In the genomic region with DNA sequence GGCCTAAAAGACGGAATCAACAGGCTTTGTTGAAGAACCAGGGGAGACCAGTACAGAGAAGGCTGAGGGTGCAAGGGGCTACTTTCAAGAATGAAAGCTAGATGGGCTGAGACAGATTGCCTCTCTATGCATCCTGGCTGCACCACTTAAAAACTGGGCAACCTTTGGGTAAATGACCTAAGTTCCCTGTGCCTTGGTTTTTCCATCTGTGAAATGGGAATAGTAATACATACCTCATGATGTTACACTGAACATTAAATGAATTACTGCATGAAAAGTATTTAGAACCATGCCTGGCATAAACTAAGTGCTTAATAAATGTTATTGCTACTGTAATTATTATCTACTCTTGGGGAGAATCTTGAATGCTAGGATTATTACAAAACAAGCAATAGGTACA, we compare ENCODE assay signal across 27 cellular contexts.
"Had no signal": no experiment of that assay in that cellular context is flagged by ENCODE, and none has a peak within 500 bp of the region (broad histone marks: within the 10 kb centered on the region; RNA-seq: fewer than 3 reads in every experiment).

No MANE protein-coding gene starts in this region.

- H3K9me3 Mint-ChIP-seq: dendritic cell treated with granulocyte-macrophage colony-stimulating factor and Interleukin-4, amounts not matched to agents 40 ng/mL and 50 ng/mL, for 4 days; effector memory CD8-positive, alpha-beta T cell; endodermal cell; mesothelial cell of epicardium had no signal

- ATAC-seq: effector memory CD8-positive, alpha-beta T cell; esophagus mucosa; left cardiac atrium; left lung; lower lobe of right lung; mucosa of descending colon had no signal

- DNase-seq: colonic mucosa; cortex of kidney; effector CD8-positive, alpha-beta T cell; effector memory CD8-positive, alpha-beta T cell; endodermal cell; erythroblast; esophagus squamous epithelium; foreskin fibroblast; foreskin melanocyte; gastrocnemius medialis; glutamatergic neuron; head of caudate nucleus; heart right ventricle; hippocampal formation; left cardiac atrium; left lung; left ventricle myocardium superior; lower lobe of right lung; mesenchymal stem cell; mucosa of descending colon had no signal

- H3K27ac ChIP-seq: colonic mucosa, epithelial cell of prostate, esophagus squamous epithelium, left lung, lower lobe of right lung had no signal

- H3K27me3 ChIP-seq: colonic mucosa, esophagus squamous epithelium, gastrocnemius medialis, heart right ventricle, left lung had no signal

- H3K36me3 ChIP-seq: colonic mucosa, esophagus squamous epithelium, gastrocnemius medialis, heart right ventricle, left lung, lower lobe of right lung had no signal

- FAIRE-seq: endometrium, islet of Langerhans, keratinocyte had no signal

- H3K27me3 Mint-ChIP-seq: effector memory CD8-positive, alpha-beta T cell had no signal

- H3K4me3 Mint-ChIP-seq: dendritic cell treated with granulocyte-macrophage colony-stimulating factor and Interleukin-4, amounts not matched to agents 40 ng/mL and 50 ng/mL, for 4 days; effector memory CD8-positive, alpha-beta T cell; endodermal cell; mesothelial cell of epicardium had no signal

- H3K4me3 ChIP-seq: colonic mucosa, esophagus squamous epithelium, gastrocnemius medialis, heart right ventricle, left lung, lower lobe of right lung, mucosa of descending colon had no signal

- H3K36me3 Mint-ChIP-seq: mesothelial cell of epicardium had no signal

- H3K27ac Mint-ChIP-seq: dendritic cell treated with granulocyte-macrophage colony-stimulating factor and Interleukin-4, amounts not matched to agents 40 ng/mL and 50 ng/mL, for 4 days; endodermal cell; mesothelial cell of epicardium had no signal

- H3K4me1 ChIP-seq: colonic mucosa, left lung had no signal

- H3K9me3 ChIP-seq: colonic mucosa, esophagus squamous epithelium, gastrocnemius medialis, heart right ventricle, left lung, lower lobe of right lung, mucosa of descending colon had no signal
